1 cellular context compared by ENCODE assay signal in the genomic region with DNA sequence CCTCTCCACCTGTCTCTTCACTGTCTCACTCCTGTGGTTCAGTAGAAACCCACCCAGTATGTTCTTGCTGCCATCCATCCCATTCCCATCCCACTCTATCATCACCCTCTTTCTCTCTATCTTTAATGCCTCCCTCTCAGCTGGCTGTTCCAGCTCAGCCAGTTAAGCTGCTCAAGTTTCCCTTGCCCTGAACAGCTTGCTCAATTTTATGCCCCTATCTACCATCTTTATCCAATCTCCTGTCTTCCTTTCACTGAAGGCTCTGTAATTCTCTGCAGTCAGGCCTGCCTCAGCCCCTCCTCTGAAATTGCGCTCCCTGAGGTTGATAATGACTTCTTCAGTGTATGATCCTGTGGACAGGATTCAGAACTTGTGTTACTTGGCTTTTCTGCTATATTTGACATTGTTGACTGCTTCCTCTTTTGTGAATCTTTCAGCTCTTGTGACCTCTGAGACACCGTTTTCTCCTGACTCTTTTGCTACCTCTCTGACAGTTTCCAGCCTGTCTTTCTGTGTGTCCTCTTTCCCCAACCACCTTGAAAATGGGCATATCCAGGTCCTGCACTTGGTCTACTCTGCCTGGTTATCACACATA.
TF ChIP-seq lines count a peak whose summit lies in the region.

No MANE protein-coding gene starts in this region.

TF ChIP-seq in WTC11, 78 proteins besides CTCF, POLR2A, EP300 and RAD21 (continued from another document):
- TF ChIP-seq TEAD1 (CRISPR knock-in tag; IDR thresholded peaks at IDR 0.05): no peak
- no peak for TF ChIP-seq ELF4 (CRISPR knock-in tag; IDR thresholded peaks at IDR 0.05; ENCODE audit: low read depth)
- no peak for TF ChIP-seq CBFB (CRISPR knock-in tag; IDR thresholded peaks at IDR 0.05; ENCODE audit: low read depth)
- no peak for TF ChIP-seq ZNF138 (CRISPR knock-in tag; conservative IDR thresholded peaks at IDR 0.05)
- TF ChIP-seq, protein P1, sequence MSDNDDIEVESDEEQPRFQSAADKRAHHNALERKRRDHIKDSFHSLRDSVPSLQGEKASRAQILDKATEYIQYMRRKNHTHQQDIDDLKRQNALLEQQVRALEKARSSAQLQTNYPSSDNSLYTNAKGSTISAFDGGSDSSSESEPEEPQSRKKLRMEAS (CRISPR knock-in tag; IDR thresholded peaks at IDR 0.05): no peak
- TF ChIP-seq MXD4 (CRISPR knock-in tag; IDR thresholded peaks at IDR 0.05; ENCODE audit: borderline replicate concordance): no peak
